Comparison of ENCODE assay signal across 13 cellular contexts in genomic region chr3:188280627-188281026, GRCh38.
A peak's percentile ranks its signal among the peaks of the same experiment; 100 is the strongest.
DNase-seq lines count a peak whose midpoint lies in the region; ATAC-seq and TF ChIP-seq lines count a peak whose summit lies in the region.
"Had no signal": no experiment of that assay in that cellular context is flagged by ENCODE, and none has a peak within 500 bp of the region (broad histone marks: within the 10 kb centered on the region; RNA-seq: fewer than 3 reads in every experiment).

No MANE protein-coding gene starts in this region.

- H3K18ac ChIP-seq in IMR-90 (ENCODE audit: low read depth, low read length) (no peak overlapping the region), trophoblast cell (ENCODE audit: low read length) (no peak overlapping the region)

- peaks cover 51% of the 10 kb centered on the region for H4K20me1 ChIP-seq in IMR-90 (ENCODE audit: insufficient read depth, low read length)

- H3K27me3 ChIP-seq in IMR-90 (ENCODE audit: control insufficient read depth, insufficient read depth, low read length): no peaks in the 10 kb centered on the region
- H3K27me3 ChIP-seq in SJSA1 (replicated peaks): no peaks in the 10 kb centered on the region
- no peaks in the 10 kb centered on the region for H3K27me3 ChIP-seq in trophoblast cell (ENCODE audit: insufficient read depth, low read length)
- no peaks in the 10 kb centered on the region for H3K27me3 ChIP-seq in transverse colon
- H3K27me3 ChIP-seq in H7 (ENCODE audit: control insufficient read depth, insufficient read depth, low read length): no peaks in the 10 kb centered on the region

- H3K4me3 ChIP-seq in IMR-90 (ENCODE audit: insufficient read depth, low read depth, low read length) (no peak overlapping the region), SJSA1 (no peak overlapping the region), trophoblast cell (ENCODE audit: low read depth, low read length) (no peak overlapping the region), transverse colon (no peak overlapping the region), H7 (ENCODE audit: insufficient read depth, low read depth, low read length) (no peak overlapping the region)
- H3K4me3 ChIP-seq: GM23248, K562 had no signal

- TF ChIP-seq CTCF in IMR-90 (conservative IDR thresholded peaks at IDR 0.05; ENCODE audit: low read depth, low read length) (no peak), transverse colon (IDR thresholded peaks at IDR 0.05) (no peak)

- TF ChIP-seq POLR2A in IMR-90 (IDR thresholded peaks at IDR 0.05; ENCODE audit: low read depth, low read length): no peak
- TF ChIP-seq POLR2A in transverse colon (IDR thresholded peaks at IDR 0.05): no peak

- H3K14ac ChIP-seq in IMR-90 (replicated peaks; ENCODE audit: low read depth, low read length) (peak overlapping the region; percentile 69; the same call in 1 of the 2 replicates), trophoblast cell (ENCODE audit: low read length) (no peak overlapping the region)

- H2BK20ac ChIP-seq in IMR-90 (ENCODE audit: low read depth, low read length): 0 out of 2 replicates have a peak overlapping the region, but pooled peaks have one; percentile 5

- no peak overlapping the region for H2AFZ ChIP-seq in IMR-90 (replicated peaks; ENCODE audit: low read length, poor library complexity)
- no peak overlapping the region for H2AFZ ChIP-seq in trophoblast cell (ENCODE audit: insufficient read depth, low read length, poor library complexity)
- H2AFZ ChIP-seq: GM23248 had no signal

- no peak overlapping the region for H4K5ac ChIP-seq in IMR-90 (ENCODE audit: low read depth, low read length)

- H3K36me3 ChIP-seq in IMR-90 (ENCODE audit: control insufficient read depth, insufficient read depth, low read length): peaks cover 4% of the 10 kb centered on the region
- H3K36me3 ChIP-seq in SJSA1: peaks cover 43% of the 10 kb centered on the region
- peaks cover 0 to 3% of the 10 kb centered on the region in 2 experiments for H3K36me3 ChIP-seq in trophoblast cell (ENCODE audit: control insufficient read depth in 1 of 2, insufficient read depth in 2 of 2, low read length in 2 of 2)
- H3K36me3 ChIP-seq in transverse colon: no peaks in the 10 kb centered on the region
- H3K36me3 ChIP-seq in H7 (replicated peaks; ENCODE audit: control insufficient read depth, insufficient read depth, low read length): no peaks in the 10 kb centered on the region

- peaks cover 7% of the 10 kb centered on the region for H3K79me2 ChIP-seq in trophoblast cell (ENCODE audit: control insufficient read depth, insufficient read depth, low read length, poor library complexity)

- no peak overlapping the region for H4K91ac ChIP-seq in IMR-90 (ENCODE audit: insufficient read depth, low read depth, low read length)
- no peak overlapping the region for H4K91ac ChIP-seq in trophoblast cell (ENCODE audit: low read depth, low read length)

- intact Hi-C loops in IMR-90 (cut with micrococcal nuclease): no loop called here
- intact Hi-C loops in transverse colon (cut with DNase I; ENCODE audit: low total_unique reads): no loop called here

- no peak for TF ChIP-seq RAD21 in IMR-90 (IDR thresholded peaks at IDR 0.05; ENCODE audit: low read length)

- H3K9me3 ChIP-seq in IMR-90 (ENCODE audit: control insufficient read depth, insufficient read depth, low read length) (no peaks in the 10 kb centered on the region), SJSA1 (replicated peaks) (no peaks in the 10 kb centered on the region), trophoblast cell (ENCODE audit: insufficient read depth, low read depth, low read length) (no peaks in the 10 kb centered on the region), transverse colon (no peaks in the 10 kb centered on the region)

- DNase-seq in IMR-90 (peak; percentile 33), SJSA1 (ENCODE audit: low read depth in 1 of 2, low spot score in 2 of 2) (peak in 1 of 2 experiments; percentile 42), trophoblast cell (peak; percentile 47 to 85), transverse colon (no peak), H7 (no peak)
- DNase-seq in activated CD8-positive, alpha-beta memory T cell treated with anti-CD3 and anti-CD28 coated beads for 24 hours: no peak
- DNase-seq: GM23248, NCI-H1092 treated with DMSO at 0.1 percent for 48 hours, NCI-H1694 treated with DMSO at 0.1 percent for 48 hours, NCI-H510A, RPMI8226 had no signal

- no peak overlapping the region for H3K56ac ChIP-seq in IMR-90 (ENCODE audit: extremely low read depth, insufficient read depth, low read length)

- H3K4me1 ChIP-seq in IMR-90 (ENCODE audit: control insufficient read depth, insufficient read depth, low read length) (peaks cover 24% of the 10 kb centered on the region), SJSA1 (replicated peaks) (peaks cover 50% of the 10 kb centered on the region), trophoblast cell (ENCODE audit: control insufficient read depth in 1 of 2, insufficient read depth in 2 of 2, low read length in 2 of 2) (peaks cover 20 to 30% of the 10 kb centered on the region in 2 experiments), transverse colon (peaks cover 19 to 49% (median 33%) of the 10 kb centered on the region in 4 donors)

- WGBS in IMR-90 (ENCODE audit: extremely low coverage in 2 of 2, insufficient read length in 1 of 2), 2 experiments: 100% methylated on average over 1 of the region's 5 CpGs; no CpG with 5 or more reads in 1 of the 2 experiments
- WGBS in trophoblast cell (ENCODE audit: extremely low coverage, insufficient coverage, insufficient read length): no CpG with 5 or more reads among the region's 5 CpGs
- 81 to 85% methylated on average over 5 of the region's 5 CpGs for WGBS in transverse colon (ENCODE audit: low coverage in 1 of 2), 2 donors

- H3K4me2 ChIP-seq in IMR-90 (ENCODE audit: low read depth, low read length) (no peak overlapping the region), trophoblast cell (ENCODE audit: low read length) (no peak overlapping the region)

- H4K8ac ChIP-seq in IMR-90 (ENCODE audit: low read depth in 2 of 2, low read length in 2 of 2) (peak overlapping the region in 1 of 2 experiments; percentile 39; a peak in 1 of 4 replicates), trophoblast cell (ENCODE audit: low read depth, low read length) (no peak overlapping the region)

- dilution Hi-C loops in IMR-90 (cut with HindIII; ENCODE audit: low sequenced_read_pairs, unreplicated experiment): no loop called here

- CTCF ChIA-PET in IMR-90 (lab: Yijun Ruan, JAX): no interaction called here

- TF ChIP-seq EP300 in transverse colon (IDR thresholded peaks at IDR 0.05; ENCODE audit: low read depth): no peak

- H2BK120ac ChIP-seq in IMR-90 (ENCODE audit: low read depth, low read length) (0 out of 2 replicates have a peak overlapping the region, but pooled peaks have one; percentile 18), trophoblast cell (ENCODE audit: insufficient read depth, low read length, poor library complexity) (no peak overlapping the region)

- H3K9me1 ChIP-seq in IMR-90 (ENCODE audit: insufficient read depth, low read length): peaks cover 59% of the 10 kb centered on the region

- H4K12ac ChIP-seq in trophoblast cell (ENCODE audit: low read depth, low read length): no peak overlapping the region

- no peak overlapping the region for H3K27ac ChIP-seq in IMR-90 (ENCODE audit: insufficient read depth, low read length)
- peak overlapping the region; percentile 32; the same call in 1 of the 2 replicates for H3K27ac ChIP-seq in SJSA1
- peak overlapping the region; percentile 31 for H3K27ac ChIP-seq in trophoblast cell (ENCODE audit: low read depth, low read length)
- H3K27ac ChIP-seq in transverse colon: peak overlapping the region in 3 of 4 donors; percentile 4 to 79 (median 43)
- H3K27ac ChIP-seq: GM23248 had no signal

- no peak overlapping the region for H2AK9ac ChIP-seq in IMR-90 (replicated peaks; ENCODE audit: low read depth, low read length, poor library complexity)

- in situ Hi-C loops in IMR-90 (cut with MboI; ENCODE audit: low sequenced_read_pairs): no loop called here
- in situ Hi-C loops in transverse colon (cut with MboI; ENCODE audit: low pct_ligation_motif_present in 1 of 4, low pct_unique_long_range_greater_than_20kb in 1 of 4, low sequenced_read_pairs in 3 of 4): loop anchor here in 3 of 4 donors (25.0 kb wide), 1 partner anchor 543 kb away; the partner anchor contains the start of gene BCL6 (in 3 of the 3)

- H2BK12ac ChIP-seq in trophoblast cell (ENCODE audit: low read length): no peak overlapping the region

- POLR2A ChIA-PET in IMR-90 (lab: Charles Lee; ENCODE audit: unreplicated experiment): no interaction called here

- H2BK5ac ChIP-seq in IMR-90 (ENCODE audit: low read depth, low read length, poor library complexity, severe bottlenecking) (peak overlapping the region; percentile 20), trophoblast cell (ENCODE audit: low read depth, low read length, poor library complexity) (no peak overlapping the region)

- H3K79me1 ChIP-seq in IMR-90 (ENCODE audit: low read depth in 1 of 2, low read length in 2 of 2) (peaks cover 52 to 93% of the 10 kb centered on the region in 2 experiments), trophoblast cell (ENCODE audit: low read length) (peaks cover 6% of the 10 kb centered on the region)

- ATAC-seq in IMR-90 (ENCODE audit: low read depth): no peak; the same call in 1 of the 2 replicates
- ATAC-seq in GM19463 (IDR thresholded peaks at IDR 0.05; ENCODE audit: unreplicated experiment): no peak
- ATAC-seq: K562 had no signal

- H2BK15ac ChIP-seq in IMR-90 (ENCODE audit: low read depth, low read length): 0 out of 3 replicates have a peak overlapping the region, but pooled peaks have one; percentile 47

- H2AK5ac ChIP-seq in IMR-90 (ENCODE audit: low read depth, low read length) (no peak overlapping the region; the same call in 1 of the 2 replicates), trophoblast cell (ENCODE audit: low read length) (no peak overlapping the region)

- H3K9ac ChIP-seq in IMR-90 (ENCODE audit: low read depth, low read length) (no peak overlapping the region), trophoblast cell (ENCODE audit: low read length) (no peak overlapping the region)
- H3K9ac ChIP-seq: GM23248 had no signal

- BruUV-seq in IMR-90 (replicated peaks; lab: Mats Ljungman, UMichigan): no TSS peak

- peak overlapping the region; percentile 61 for H3K4ac ChIP-seq in IMR-90 (ENCODE audit: low read depth, low read length)
- no peak overlapping the region for H3K4ac ChIP-seq in trophoblast cell (ENCODE audit: low read depth, low read length)

- H3K23ac ChIP-seq in IMR-90 (ENCODE audit: low read depth, low read length) (peak overlapping the region; percentile 26; the same call in 1 of the 2 replicates), trophoblast cell (ENCODE audit: low read length) (no peak overlapping the region)

TF ChIP-seq in IMR-90, 13 proteins besides CTCF, POLR2A, EP300 and RAD21 (continues in another document):
- TF ChIP-seq ELK1 (IDR thresholded peaks at IDR 0.05; ENCODE audit: borderline replicate concordance, low read depth, low read length): no peak

Comparison
In these comparisons a context has a peak if more than half of its experiments do, and no peak if none do; other contexts are left out.
1. DNase-seq: peak in IMR-90 (single experiment) and trophoblast cell (2 of 2); none in transverse colon (single experiment), activated CD8-positive, alpha-beta memory T cell treated with anti-CD3 and anti-CD28 coated beads for 24 hours (single experiment) and H7 (single experiment).